Comparison of ENCODE assay signal across 11 cellular contexts in the genomic region with DNA sequence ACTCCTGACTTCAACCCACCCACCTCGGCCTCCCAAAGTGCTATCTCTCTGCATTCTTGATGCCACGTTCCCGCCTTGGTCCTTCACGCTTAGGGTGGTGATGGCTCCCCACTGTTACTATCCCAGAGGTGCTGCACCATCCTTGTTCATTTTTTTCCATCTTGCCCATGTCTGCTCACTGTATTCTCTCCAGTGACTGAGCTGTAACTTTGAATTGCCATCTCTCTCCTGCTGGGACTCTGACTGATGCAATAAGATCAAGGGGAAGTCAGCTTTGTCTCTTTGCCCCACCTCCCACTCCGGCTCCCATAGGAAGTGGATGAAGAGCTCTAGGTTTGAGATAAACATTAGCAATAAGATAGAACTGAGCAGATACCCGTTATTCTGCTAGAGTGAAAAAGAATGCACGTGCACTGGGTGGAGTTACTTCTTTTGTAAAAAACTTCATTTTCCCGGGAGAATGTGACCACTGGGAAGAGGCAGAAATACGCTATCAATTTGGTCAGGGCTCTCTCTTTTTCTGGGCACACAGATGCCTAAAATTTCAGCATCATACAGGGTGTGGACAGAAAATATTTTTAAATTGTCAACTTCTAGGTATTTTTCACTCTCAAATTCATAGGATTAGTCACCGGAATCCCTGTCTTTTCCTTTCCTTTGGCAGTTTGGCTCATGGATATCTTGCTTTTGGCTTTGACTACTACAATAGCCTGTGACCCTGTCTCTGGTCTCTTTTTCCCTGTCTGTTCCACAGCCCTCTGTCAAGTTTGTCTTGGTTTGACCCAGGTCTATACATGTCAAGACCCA.
DNase-seq lines count a peak whose midpoint lies in the region; ATAC-seq and TF ChIP-seq lines count a peak whose summit lies in the region.
"Had no signal": no experiment of that assay in that cellular context is flagged by ENCODE, and none has a peak within 500 bp of the region (broad histone marks: within the 10 kb centered on the region; RNA-seq: fewer than 3 reads in every experiment).

No MANE protein-coding gene starts in this region.

- peak overlapping the region in 3 of 4 donors; percentile 73 to 88 (median 81) for H3K27ac ChIP-seq in transverse colon
- no peak overlapping the region for H3K27ac ChIP-seq in gastrocnemius medialis

- H3K9me3 Mint-ChIP-seq in activated CD4-positive, alpha-beta memory T cell treated with anti-CD3 and anti-CD28 coated beads, Interleukin-2, amount 10 ng/mL, durations not matched to agents 7 days and 5 days: peaks cover 20% of the 10 kb centered on the region
- peaks cover 2% of the 10 kb centered on the region for H3K9me3 Mint-ChIP-seq in activated CD4-positive, alpha-beta memory T cell treated with anti-CD3 and anti-CD28 coated beads for 36 hours
- H3K9me3 Mint-ChIP-seq in immature natural killer cell: no peaks in the 10 kb centered on the region

- WGBS in transverse colon (ENCODE audit: low coverage in 1 of 2), 2 donors: 80 to 88% methylated on average over 5 to 10 of the region's 10 CpGs

- CTCF ChIA-PET in activated CD4-positive, alpha-beta memory T cell treated with anti-CD3 and anti-CD28 coated beads, Interleukin-2, amount 10 ng/mL, durations not matched to agents 7 days and 5 days (lab: Charles Lee): interaction anchor here (1.2 to 1.4 kb wide), 3 partner anchors 36 to 112 kb away, joined by 4 to 12 read pairs (median 7); a partner anchor contains a TSS
- CTCF ChIA-PET in activated CD4-positive, alpha-beta memory T cell treated with anti-CD3 and anti-CD28 coated beads for 36 hours (lab: Charles Lee): interaction anchor here (0.6 to 1.1 kb wide), 2 partner anchors 9 to 294 kb away, joined by 3 read pairs; no protein-coding TSS in a partner anchor

- H3K4me3 ChIP-seq in transverse colon (no peak overlapping the region), foreskin fibroblast (ENCODE audit: low read depth in 1 of 2, low read length in 2 of 2) (no peak overlapping the region), gastrocnemius medialis (no peak overlapping the region)
- H3K4me3 ChIP-seq: breast epithelium, GM12878 had no signal

- H3K4me3 Mint-ChIP-seq in activated CD4-positive, alpha-beta memory T cell treated with anti-CD3 and anti-CD28 coated beads, Interleukin-2, amount 10 ng/mL, durations not matched to agents 7 days and 5 days: no peak overlapping the region
- no peak overlapping the region for H3K4me3 Mint-ChIP-seq in activated CD4-positive, alpha-beta memory T cell treated with anti-CD3 and anti-CD28 coated beads for 36 hours
- H3K4me3 Mint-ChIP-seq in immature natural killer cell: peak overlapping the region in 3 of 5 donors; percentile 13 to 65 (median 51)

- peaks cover 41% of the 10 kb centered on the region for H3K36me3 Mint-ChIP-seq in activated CD4-positive, alpha-beta memory T cell treated with anti-CD3 and anti-CD28 coated beads, Interleukin-2, amount 10 ng/mL, durations not matched to agents 7 days and 5 days (ENCODE audit: low read depth)
- no peaks in the 10 kb centered on the region for H3K36me3 Mint-ChIP-seq in activated CD4-positive, alpha-beta memory T cell treated with anti-CD3 and anti-CD28 coated beads for 36 hours
- no peaks in the 10 kb centered on the region for H3K36me3 Mint-ChIP-seq in immature natural killer cell

- TF ChIP-seq CTCF in transverse colon (IDR thresholded peaks at IDR 0.05) (no peak), foreskin fibroblast (IDR thresholded peaks at IDR 0.05; ENCODE audit: low read depth, low read length) (no peak), gastrocnemius medialis (IDR thresholded peaks at IDR 0.05 in 4 of 5, conservative IDR thresholded peaks at IDR 0.05 in 1 of 5) (no peak)

- intact Hi-C loops in activated CD4-positive, alpha-beta memory T cell treated with anti-CD3 and anti-CD28 coated beads for 36 hours (cut with micrococcal nuclease): no loop called here
- intact Hi-C loops in transverse colon (cut with DNase I; ENCODE audit: low total_unique reads) (no loop called here), gastrocnemius medialis (cut with DNase I; ENCODE audit: low total_unique reads) (no loop called here)

- H3K36me3 ChIP-seq in transverse colon: no peaks in the 10 kb centered on the region
- no peaks in the 10 kb centered on the region for H3K36me3 ChIP-seq in gastrocnemius medialis
- H3K36me3 ChIP-seq: breast epithelium had no signal

- H3K4me1 ChIP-seq in transverse colon (peaks cover 23 to 36% (median 32%) of the 10 kb centered on the region in 4 donors), gastrocnemius medialis (peaks cover 17 to 23% of the 10 kb centered on the region in 2 donors)

- peaks cover 2% of the 10 kb centered on the region for H3K27me3 Mint-ChIP-seq in activated CD4-positive, alpha-beta memory T cell treated with anti-CD3 and anti-CD28 coated beads, Interleukin-2, amount 10 ng/mL, durations not matched to agents 7 days and 5 days
- H3K27me3 Mint-ChIP-seq in activated CD4-positive, alpha-beta memory T cell treated with anti-CD3 and anti-CD28 coated beads for 36 hours: peaks cover 2% of the 10 kb centered on the region
- peaks cover 2 to 8% (median 2%) of the 10 kb centered on the region in 3 donors for H3K27me3 Mint-ChIP-seq in immature natural killer cell (ENCODE audit: low read depth in 3 of 3)

- in situ Hi-C loops in transverse colon (cut with MboI; ENCODE audit: low pct_ligation_motif_present in 1 of 4, low pct_unique_long_range_greater_than_20kb in 1 of 4, low sequenced_read_pairs in 3 of 4): no loop called here
- in situ Hi-C loops in gastrocnemius medialis (cut with MboI; ENCODE audit: low sequenced_read_pairs in 4 of 4): no loop called here

- TF ChIP-seq POLR2A in transverse colon (IDR thresholded peaks at IDR 0.05) (no peak), gastrocnemius medialis (IDR thresholded peaks at IDR 0.05) (no peak)

- H3K9me3 ChIP-seq in transverse colon (no peaks in the 10 kb centered on the region), gastrocnemius medialis (peaks cover 0 to 3% (median 0%) of the 10 kb centered on the region in 3 donors)

- ATAC-seq in gastrocnemius medialis (no peak), HG03520 (IDR thresholded peaks at IDR 0.05; ENCODE audit: unreplicated experiment) (no peak)

- H3K27me3 ChIP-seq in transverse colon (no peaks in the 10 kb centered on the region), gastrocnemius medialis (no peaks in the 10 kb centered on the region)
- H3K27me3 ChIP-seq: breast epithelium had no signal

- H3K27ac Mint-ChIP-seq in activated CD4-positive, alpha-beta memory T cell treated with anti-CD3 and anti-CD28 coated beads, Interleukin-2, amount 10 ng/mL, durations not matched to agents 7 days and 5 days: peak overlapping the region; percentile 91
- H3K27ac Mint-ChIP-seq in activated CD4-positive, alpha-beta memory T cell treated with anti-CD3 and anti-CD28 coated beads for 36 hours: no peak overlapping the region
- peak overlapping the region; percentile 73 to 90 (median 86) for H3K27ac Mint-ChIP-seq in immature natural killer cell

- POLR2A ChIA-PET in activated CD4-positive, alpha-beta memory T cell treated with anti-CD3 and anti-CD28 coated beads, Interleukin-2, amount 10 ng/mL, durations not matched to agents 7 days and 5 days (lab: Charles Lee): interaction anchor here (1.1 to 9.8 kb wide), 7 partner anchors 10 to 147 kb away, joined by 3 to 110 read pairs (median 6); no protein-coding TSS in a partner anchor
- POLR2A ChIA-PET in activated CD4-positive, alpha-beta memory T cell treated with anti-CD3 and anti-CD28 coated beads for 36 hours (lab: Charles Lee): interaction anchor here (0.8 kb wide), 1 partner anchor 293 kb away, joined by 3 read pairs; no protein-coding TSS in a partner anchor

- no peak for DNase-seq in activated CD4-positive, alpha-beta memory T cell treated with anti-CD3 and anti-CD28 coated beads, Interleukin-2, amount 10 ng/mL, durations not matched to agents 7 days and 5 days
- no peak for DNase-seq in activated CD4-positive, alpha-beta memory T cell treated with anti-CD3 and anti-CD28 coated beads for 36 hours
- DNase-seq in SKM-1 treated with dmso at 0.1 percent for 144 hours (lab: John Stamatoyannopoulos, UW; ENCODE audit: unreplicated experiment) (peak; percentile 52), immature natural killer cell (no peak), transverse colon (no peak), foreskin fibroblast (no peak), gastrocnemius medialis (no peak)
- DNase-seq: NCI-H526 had no signal

- TF ChIP-seq EP300 in transverse colon (IDR thresholded peaks at IDR 0.05; ENCODE audit: low read depth): no peak

- peaks cover 63% of the 10 kb centered on the region for H3K4me1 Mint-ChIP-seq in activated CD4-positive, alpha-beta memory T cell treated with anti-CD3 and anti-CD28 coated beads, Interleukin-2, amount 10 ng/mL, durations not matched to agents 7 days and 5 days
- peaks cover 26% of the 10 kb centered on the region for H3K4me1 Mint-ChIP-seq in activated CD4-positive, alpha-beta memory T cell treated with anti-CD3 and anti-CD28 coated beads for 36 hours (ENCODE audit: low read depth)
- peaks cover 42 to 53% of the 10 kb centered on the region in 2 donors for H3K4me1 Mint-ChIP-seq in immature natural killer cell

Comparison
In these comparisons a context has a peak if more than half of its experiments do, and no peak if none do; other contexts are left out.
1. H3K4me3 Mint-ChIP-seq: peak in immature natural killer cell (3 of 5); none in activated CD4-positive, alpha-beta memory T cell treated with anti-CD3 and anti-CD28 coated beads, Interleukin-2, amount 10 ng/mL, durations not matched to agents 7 days and 5 days (single experiment) and activated CD4-positive, alpha-beta memory T cell treated with anti-CD3 and anti-CD28 coated beads for 36 hours (single experiment).
2. H3K27ac ChIP-seq: peak in transverse colon (3 of 4); none in gastrocnemius medialis (0 of 4).